ENCODE assay signal across 1 cellular context in genomic region chr7:44473295-44473694, GRCh38.
TF ChIP-seq lines count a peak whose summit lies in the region.

No MANE protein-coding gene starts in this region.

TF ChIP-seq in HepG2, 621 proteins besides CTCF, POLR2A, EP300 and RAD21 (continued from another document and continues in another):
- no peak for TF ChIP-seq ZFP91 (CRISPR knock-in tag; IDR thresholded peaks at IDR 0.05; ENCODE audit: borderline replicate concordance)
- TF ChIP-seq ZNF543 (CRISPR knock-in tag; IDR thresholded peaks at IDR 0.05) = no peak
- no peak for TF ChIP-seq NR2F2 (IDR thresholded peaks at IDR 0.05; ENCODE audit: borderline replicate concordance, low read depth)
- no peak for TF ChIP-seq NR2F6 (IDR thresholded peaks at IDR 0.05)
- TF ChIP-seq NR2F6 (CRISPR knock-in tag; IDR thresholded peaks at IDR 0.05) = peak; percentile 66; the same call in 1 of the 2 replicates
- TF ChIP-seq ZFP36L1 (CRISPR knock-in tag; IDR thresholded peaks at IDR 0.05) = no peak
- no peak for TF ChIP-seq PTBP1 (IDR thresholded peaks at IDR 0.05; ENCODE audit: low read depth, low read length, poor library complexity, severe bottlenecking)
- TF ChIP-seq NONO (IDR thresholded peaks at IDR 0.05) = no peak
- no peak for TF ChIP-seq NONO (CRISPR knock-in tag; conservative IDR thresholded peaks at IDR 0.05)
- TF ChIP-seq ZNF556 (CRISPR knock-in tag; IDR thresholded peaks at IDR 0.05; ENCODE audit: borderline replicate concordance) = no peak
- TF ChIP-seq ZNF317 (CRISPR knock-in tag; IDR thresholded peaks at IDR 0.05) = 0 out of 2 replicates have a peak, but pooled peaks have one; percentile 9
- TF ChIP-seq KMT2A (CRISPR knock-in tag; IDR thresholded peaks at IDR 0.05) = no peak
- peak; percentile 56; the same call in 1 of the 2 replicates for TF ChIP-seq ZNF878 (CRISPR knock-in tag; IDR thresholded peaks at IDR 0.05)
- TF ChIP-seq, protein P1, sequence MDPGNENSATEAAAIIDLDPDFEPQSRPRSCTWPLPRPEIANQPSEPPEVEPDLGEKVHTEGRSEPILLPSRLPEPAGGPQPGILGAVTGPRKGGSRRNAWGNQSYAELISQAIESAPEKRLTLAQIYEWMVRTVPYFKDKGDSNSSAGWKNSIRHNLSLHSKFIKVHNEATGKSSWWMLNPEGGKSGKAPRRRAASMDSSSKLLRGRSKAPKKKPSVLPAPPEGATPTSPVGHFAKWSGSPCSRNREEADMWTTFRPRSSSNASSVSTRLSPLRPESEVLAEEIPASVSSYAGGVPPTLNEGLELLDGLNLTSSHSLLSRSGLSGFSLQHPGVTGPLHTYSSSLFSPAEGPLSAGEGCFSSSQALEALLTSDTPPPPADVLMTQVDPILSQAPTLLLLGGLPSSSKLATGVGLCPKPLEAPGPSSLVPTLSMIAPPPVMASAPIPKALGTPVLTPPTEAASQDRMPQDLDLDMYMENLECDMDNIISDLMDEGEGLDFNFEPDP (CRISPR knock-in tag; conservative IDR thresholded peaks at IDR 0.05) = no peak
- TF ChIP-seq RNF219 (CRISPR knock-in tag; IDR thresholded peaks at IDR 0.05) = no peak
- TF ChIP-seq RFXANK (CRISPR knock-in tag; IDR thresholded peaks at IDR 0.05) = peak; percentile 44; the same call in 1 of the 2 replicates
- 0 out of 2 replicates have a peak, but pooled peaks have one; percentile 20 for TF ChIP-seq ZBTB25 (CRISPR knock-in tag; IDR thresholded peaks at IDR 0.05)
- no peak for TF ChIP-seq GZF1 (CRISPR knock-in tag; IDR thresholded peaks at IDR 0.05)
- TF ChIP-seq KLF15 (CRISPR knock-in tag; IDR thresholded peaks at IDR 0.05; ENCODE audit: borderline replicate concordance) = no peak
- TF ChIP-seq ATF7-NPFF (CRISPR knock-in tag; IDR thresholded peaks at IDR 0.05; ENCODE audit: low read depth) = no peak
- TF ChIP-seq ARNT (IDR thresholded peaks at IDR 0.05) = no peak
- 0 out of 2 replicates have a peak, but pooled peaks have one; percentile 39 for TF ChIP-seq ZFP1 (CRISPR knock-in tag; IDR thresholded peaks at IDR 0.05)
- TF ChIP-seq, protein P2, sequence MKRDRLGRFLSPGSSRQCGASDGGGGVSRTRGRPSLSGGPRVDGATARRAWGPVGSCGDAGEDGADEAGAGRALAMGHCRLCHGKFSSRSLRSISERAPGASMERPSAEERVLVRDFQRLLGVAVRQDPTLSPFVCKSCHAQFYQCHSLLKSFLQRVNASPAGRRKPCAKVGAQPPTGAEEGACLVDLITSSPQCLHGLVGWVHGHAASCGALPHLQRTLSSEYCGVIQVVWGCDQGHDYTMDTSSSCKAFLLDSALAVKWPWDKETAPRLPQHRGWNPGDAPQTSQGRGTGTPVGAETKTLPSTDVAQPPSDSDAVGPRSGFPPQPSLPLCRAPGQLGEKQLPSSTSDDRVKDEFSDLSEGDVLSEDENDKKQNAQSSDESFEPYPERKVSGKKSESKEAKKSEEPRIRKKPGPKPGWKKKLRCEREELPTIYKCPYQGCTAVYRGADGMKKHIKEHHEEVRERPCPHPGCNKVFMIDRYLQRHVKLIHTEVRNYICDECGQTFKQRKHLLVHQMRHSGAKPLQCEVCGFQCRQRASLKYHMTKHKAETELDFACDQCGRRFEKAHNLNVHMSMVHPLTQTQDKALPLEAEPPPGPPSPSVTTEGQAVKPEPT (CRISPR knock-in tag; IDR thresholded peaks at IDR 0.05; ENCODE audit: low read depth) = no peak
- no peak for TF ChIP-seq ZNF34 (CRISPR knock-in tag; IDR thresholded peaks at IDR 0.05; ENCODE audit: borderline replicate concordance)
- TF ChIP-seq ELK4 (CRISPR knock-in tag; IDR thresholded peaks at IDR 0.05; ENCODE audit: borderline replicate concordance) = no peak
- no peak for TF ChIP-seq ZNF484 (CRISPR knock-in tag; IDR thresholded peaks at IDR 0.05; ENCODE audit: borderline replicate concordance, low read depth)
- no peak for TF ChIP-seq ZNF18 (CRISPR knock-in tag; IDR thresholded peaks at IDR 0.05; ENCODE audit: insufficient replicate concordance)
- no peak for TF ChIP-seq RARG (CRISPR knock-in tag; IDR thresholded peaks at IDR 0.05; ENCODE audit: low read depth)
- no peak for TF ChIP-seq TCF7L2 (IDR thresholded peaks at IDR 0.05; ENCODE audit: low read depth, low read length)
- no peak for TF ChIP-seq WIZ (CRISPR knock-in tag; IDR thresholded peaks at IDR 0.05)
- no peak for TF ChIP-seq RAD51 (IDR thresholded peaks at IDR 0.05; ENCODE audit: borderline replicate concordance)
- TF ChIP-seq POLR2AphosphoS2 (IDR thresholded peaks at IDR 0.05; ENCODE audit: low read depth, low read length) = no peak
- peak; percentile 36; the same call in 1 of the 2 replicates for TF ChIP-seq PHF21A (CRISPR knock-in tag; IDR thresholded peaks at IDR 0.05)
- no peak for TF ChIP-seq ZNF781 (CRISPR knock-in tag; IDR thresholded peaks at IDR 0.05; ENCODE audit: borderline replicate concordance, not compliant biosample characterization)
- peak; percentile 49; the same call in 1 of the 2 replicates for TF ChIP-seq RFX1 (IDR thresholded peaks at IDR 0.05)
- no peak for TF ChIP-seq EED (CRISPR knock-in tag; IDR thresholded peaks at IDR 0.05)
- no peak for TF ChIP-seq DNMT3B (CRISPR knock-in tag; conservative IDR thresholded peaks at IDR 0.05)
- no peak for TF ChIP-seq ZNF790 (CRISPR knock-in tag; IDR thresholded peaks at IDR 0.05; ENCODE audit: borderline replicate concordance)
- no peak for TF ChIP-seq ZNF800 (CRISPR knock-in tag; IDR thresholded peaks at IDR 0.05)
- TF ChIP-seq ZNF564 (CRISPR knock-in tag; IDR thresholded peaks at IDR 0.05) = no peak
- peak; percentile 78 for TF ChIP-seq IRF2 (CRISPR knock-in tag; IDR thresholded peaks at IDR 0.05)
- TF ChIP-seq ZNF552 (CRISPR knock-in tag; IDR thresholded peaks at IDR 0.05; ENCODE audit: borderline replicate concordance) = no peak
- peak; percentile 58; the same call in 1 of the 2 replicates for TF ChIP-seq THRA (CRISPR knock-in tag; IDR thresholded peaks at IDR 0.05; ENCODE audit: borderline replicate concordance)
- no peak for TF ChIP-seq NCOA5 (CRISPR knock-in tag; IDR thresholded peaks at IDR 0.05)
- TF ChIP-seq HOXA5 (CRISPR knock-in tag; IDR thresholded peaks at IDR 0.05) = no peak
- TF ChIP-seq, protein P3, sequence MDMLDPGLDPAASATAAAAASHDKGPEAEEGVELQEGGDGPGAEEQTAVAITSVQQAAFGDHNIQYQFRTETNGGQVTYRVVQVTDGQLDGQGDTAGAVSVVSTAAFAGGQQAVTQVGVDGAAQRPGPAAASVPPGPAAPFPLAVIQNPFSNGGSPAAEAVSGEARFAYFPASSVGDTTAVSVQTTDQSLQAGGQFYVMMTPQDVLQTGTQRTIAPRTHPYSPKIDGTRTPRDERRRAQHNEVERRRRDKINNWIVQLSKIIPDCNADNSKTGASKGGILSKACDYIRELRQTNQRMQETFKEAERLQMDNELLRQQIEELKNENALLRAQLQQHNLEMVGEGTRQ (IDR thresholded peaks at IDR 0.05; ENCODE audit: low read depth, low read length) = no peak
- TF ChIP-seq, protein P3 (CRISPR knock-in tag; IDR thresholded peaks at IDR 0.05; ENCODE audit: borderline replicate concordance) = no peak
- no peak for TF ChIP-seq ZNF777 (CRISPR knock-in tag; IDR thresholded peaks at IDR 0.05)
